Comparison of ENCODE assay signal across 11 cellular contexts in genomic region chr3:62554264-62554799, GRCh38.
DNase-seq lines count a peak whose midpoint lies in the region; ATAC-seq and TF ChIP-seq lines count a peak whose summit lies in the region.
"Had no signal": no experiment of that assay in that cellular context is flagged by ENCODE, and none has a peak within 500 bp of the region (broad histone marks: within the 10 kb centered on the region; RNA-seq: fewer than 3 reads in every experiment).

No MANE protein-coding gene starts in this region.

- no peak for TF ChIP-seq POLR2A in body of pancreas (IDR thresholded peaks at IDR 0.05)

- intact Hi-C loops in body of pancreas (cut with DNase I): no loop called here

- H3K27me3 ChIP-seq in AG04450 (ENCODE audit: control insufficient read depth, insufficient read depth, low read length) (peaks cover 16% of the 10 kb centered on the region), GM23248 (replicated peaks; ENCODE audit: insufficient read depth) (no peaks in the 10 kb centered on the region), body of pancreas (no peaks in the 10 kb centered on the region)

- peak; percentile 34 for TF ChIP-seq CTCF in AG04450 (IDR thresholded peaks at IDR 0.05; ENCODE audit: low read depth, low read length)
- peak; percentile 31 for TF ChIP-seq CTCF in fibroblast of the aortic adventitia (IDR thresholded peaks at IDR 0.05; ENCODE audit: insufficient read depth, low read length)
- TF ChIP-seq CTCF in body of pancreas (IDR thresholded peaks at IDR 0.05): no peak

- H3K4me1 ChIP-seq in GM23248 (ENCODE audit: insufficient read depth) (no peaks in the 10 kb centered on the region), body of pancreas (no peaks in the 10 kb centered on the region)
- H3K4me1 ChIP-seq: lower lobe of right lung had no signal

- H2AFZ ChIP-seq in GM23248: no peak overlapping the region

- H3K27ac ChIP-seq in AG04450 (ENCODE audit: low read depth, low read length): no peak overlapping the region
- H3K27ac ChIP-seq in GM23248: no peak overlapping the region
- H3K27ac ChIP-seq in body of pancreas: no peak overlapping the region
- H3K27ac ChIP-seq: lower lobe of right lung had no signal

- H3K9me3 ChIP-seq in AG04450 (ENCODE audit: control insufficient read depth, insufficient read depth, low read length) (no peaks in the 10 kb centered on the region), GM23248 (ENCODE audit: low read depth) (no peaks in the 10 kb centered on the region), body of pancreas (no peaks in the 10 kb centered on the region)
- H3K9me3 ChIP-seq: lower lobe of right lung had no signal

- H3F3A ChIP-seq in GM23248 (ENCODE audit: insufficient read depth): no peaks in the 10 kb centered on the region

- 86 to 90% methylated on average over 3 of the region's 3 CpGs for WGBS in GM23248 (ENCODE audit: low coverage in 1 of 2, low lambda C conversion rate in 2 of 2, missing lambda C conversion rate in 2 of 2), 2 experiments
- WGBS in body of pancreas, 2 donors: 61 to 67% methylated on average over 3 of the region's 3 CpGs

- no peak overlapping the region for H3K4me2 ChIP-seq in GM23248 (ENCODE audit: unreplicated experiment)

- no peaks in the 10 kb centered on the region for H3K9me2 ChIP-seq in GM23248 (ENCODE audit: insufficient read depth)

- H3K4me3 ChIP-seq in AG04450 (ENCODE audit: low read depth, low read length) (no peak overlapping the region), GM23248 (no peak overlapping the region), fibroblast of the aortic adventitia (ENCODE audit: low read depth, low read length) (no peak overlapping the region), body of pancreas (no peak overlapping the region)
- H3K4me3 ChIP-seq: lower lobe of right lung had no signal

- H4K20me1 ChIP-seq in GM23248 (ENCODE audit: insufficient read depth): no peaks in the 10 kb centered on the region

- POLR2A ChIA-PET in AG04450 (lab: Yijun Ruan, JAX): no interaction called here

- in situ Hi-C loops in GM23248 (cut with MboI): loop anchor here (10.0 kb wide), 1 partner anchor 220 kb away; no protein-coding TSS in a partner anchor

- DNase-seq in AG04450 (ENCODE audit: low read depth, low spot score): no peak
- peak; percentile 25 for DNase-seq in GM23248
- peak; percentile 23 for DNase-seq in RKO (ENCODE audit: low spot score)
- no peak for DNase-seq in fibroblast of the aortic adventitia (ENCODE audit: low read depth)
- DNase-seq in body of pancreas: no peak
- no peak for DNase-seq in islet precursor cell
- no peak for DNase-seq in SHP77 (lab: John Stamatoyannopoulos, UW)
- DNase-seq: lower lobe of right lung, retina, T-cell had no signal

- no peak overlapping the region for H3K9ac ChIP-seq in GM23248

- ATAC-seq in body of pancreas (no peak), GM18867 (IDR thresholded peaks at IDR 0.05; ENCODE audit: unreplicated experiment) (no peak)
- ATAC-seq: lower lobe of right lung, T-cell had no signal

- H3K79me2 ChIP-seq in GM23248 (ENCODE audit: insufficient read depth): no peaks in the 10 kb centered on the region

- CTCF ChIA-PET in AG04450 (lab: Charles Lee): interaction anchor here (0.5 to 1.1 kb wide), 4 partner anchors 9 to 1283 kb away, joined by 3 to 4 read pairs (median 4); no protein-coding TSS in a partner anchor

- H3K36me3 ChIP-seq in GM23248 (ENCODE audit: low read depth): no peaks in the 10 kb centered on the region
- H3K36me3 ChIP-seq in body of pancreas (replicated peaks in 1 of 2; ENCODE audit: insufficient read depth in 1 of 2, low read depth in 2 of 2): no peaks in the 10 kb centered on the region
- H3K36me3 ChIP-seq: lower lobe of right lung had no signal

Comparison
In these comparisons a context has a peak if more than half of its experiments do, and no peak if none do; other contexts are left out.
1. DNase-seq: peak in GM23248 (single experiment) and RKO (single experiment); none in AG04450 (single experiment), fibroblast of the aortic adventitia (single experiment), body of pancreas (0 of 4), islet precursor cell (single experiment) and SHP77 (0 of 2).
2. CTCF ChIP-seq: peak in AG04450 (single experiment) and fibroblast of the aortic adventitia (single experiment); none in body of pancreas (0 of 7).